24 cellular contexts compared by ENCODE assay signal in genomic region chr6:150439373-150439772, GRCh38.
"Had no signal": no experiment of that assay in that cellular context is flagged by ENCODE, and none has a peak within 500 bp of the region (broad histone marks: within the 10 kb centered on the region; RNA-seq: fewer than 3 reads in every experiment).

No MANE protein-coding gene starts in this region.

- H3K27ac ChIP-seq: coronary artery, dorsolateral prefrontal cortex, esophagus muscularis mucosa, gastrocnemius medialis, heart right ventricle, left lung, lower lobe of right lung had no signal

- H3K4me1 ChIP-seq: esophagus muscularis mucosa, gastrocnemius medialis, left lung, lower lobe of right lung had no signal

- H3K36me3 ChIP-seq: esophagus muscularis mucosa, gastrocnemius medialis, heart right ventricle, left lung, lower lobe of right lung had no signal

- H3K4me3 ChIP-seq: coronary artery, dorsolateral prefrontal cortex, esophagus muscularis mucosa, gastrocnemius medialis, heart right ventricle, left lung, lower lobe of right lung, mucosa of descending colon had no signal

- DNase-seq: dermis blood vessel endothelial cell; dorsolateral prefrontal cortex; effector CD4-positive, alpha-beta T cell; effector memory CD4-positive, alpha-beta T cell; foreskin melanocyte; gastrocnemius medialis; glutamatergic neuron; head of caudate nucleus; heart right ventricle; hippocampal formation; left cardiac atrium; left lung; left ventricle myocardium superior; lower lobe of right lung; mesendoderm; mucosa of descending colon; naive B cell; naive thymus-derived CD8-positive, alpha-beta T cell had no signal

- H3K9me3 ChIP-seq: gastrocnemius medialis, lower lobe of right lung, mucosa of descending colon had no signal

- H3K27me3 ChIP-seq: esophagus muscularis mucosa, gastrocnemius medialis, heart right ventricle, left lung had no signal

- ATAC-seq: gastrocnemius medialis; heart right ventricle; left cardiac atrium; left lung; left ventricle myocardium superior; lower lobe of right lung; mucosa of descending colon; naive thymus-derived CD8-positive, alpha-beta T cell had no signal

- H3K4me3 Mint-ChIP-seq: naive B cell; naive thymus-derived CD8-positive, alpha-beta T cell had no signal

- H3K27ac Mint-ChIP-seq: naive B cell; naive thymus-derived CD8-positive, alpha-beta T cell had no signal

- H3K4me1 Mint-ChIP-seq: naive thymus-derived CD8-positive, alpha-beta T cell had no signal

- FAIRE-seq: colon, endothelial cell of umbilical vein, islet of Langerhans, keratinocyte had no signal
